8 cellular contexts compared by ENCODE assay signal in genomic region chr9:35675732-35676392, GRCh38. TPM values are rescaled to one million over a fixed set of nuclear protein-coding genes. Genes with fewer than 3 reads are reported as not detected.
DNase-seq lines count a peak whose midpoint lies in the region; ATAC-seq and TF ChIP-seq lines count a peak whose summit lies in the region.

No MANE protein-coding gene starts in this region.

- CTCF ChIA-PET in Caco-2 (lab: Charles Lee), result no interaction called here

- H3K9me3 Mint-ChIP-seq in activated naive CD8-positive, alpha-beta T cell (ENCODE audit: low read depth), result no peaks in the 10 kb centered on the region
- H3K9me3 Mint-ChIP-seq in Caco-2 (ENCODE audit: unreplicated experiment), result no peaks in the 10 kb centered on the region

- H3K4me3 ChIP-seq in HUES48 (ENCODE audit: low read depth, low read length), result peak overlapping the region; percentile 64
- peak overlapping the region; percentile 64 for H3K4me3 ChIP-seq in iPS-18c (ENCODE audit: insufficient read depth, low read depth, low read length)
- H3K4me3 ChIP-seq in skin epidermis, result peak overlapping the region; percentile 23 to 47 (median 31)
- no peak overlapping the region for H3K4me3 ChIP-seq in Caco-2 (ENCODE audit: low read depth, low read length)

- no peaks in the 10 kb centered on the region for H3K9me3 ChIP-seq in HUES48 (ENCODE audit: control insufficient read depth, insufficient read depth, low read length)
- peaks cover 2% of the 10 kb centered on the region for H3K9me3 ChIP-seq in iPS-18c (ENCODE audit: control insufficient read depth, insufficient read depth, low read length)
- H3K9me3 ChIP-seq in Caco-2, result no peaks in the 10 kb centered on the region

- BruUV-seq in Caco-2 (replicated peaks; lab: Mats Ljungman, UMichigan), result no TSS peak

- peak overlapping the region; percentile 85 for H3K4me3 Mint-ChIP-seq in activated naive CD8-positive, alpha-beta T cell
- no peak overlapping the region for H3K4me3 Mint-ChIP-seq in Caco-2 (ENCODE audit: unreplicated experiment)

- no peak for ATAC-seq in GM19395 (IDR thresholded peaks at IDR 0.05; ENCODE audit: unreplicated experiment)

- no peak overlapping the region for H3K27ac Mint-ChIP-seq in activated naive CD8-positive, alpha-beta T cell
- no peak overlapping the region for H3K27ac Mint-ChIP-seq in Caco-2 (ENCODE audit: unreplicated experiment)

- H3K36me3 ChIP-seq in HUES48 (ENCODE audit: control insufficient read depth, insufficient read depth, low read length), result no peaks in the 10 kb centered on the region
- H3K36me3 ChIP-seq in Caco-2 (ENCODE audit: control insufficient read depth, insufficient read depth, low read length), result no peaks in the 10 kb centered on the region

- no peaks in the 10 kb centered on the region for H3K27me3 Mint-ChIP-seq in activated naive CD8-positive, alpha-beta T cell
- no peaks in the 10 kb centered on the region for H3K27me3 Mint-ChIP-seq in Caco-2 (ENCODE audit: insufficient read depth, unreplicated experiment)

- DNase-seq in amniotic stem cell (lab: John Stamatoyannopoulos, UW) (no peak), Caco-2 (no peak)
- no peak for DNase-seq in central memory CD4-positive, alpha-beta T cell

- H3K36me3 Mint-ChIP-seq in activated naive CD8-positive, alpha-beta T cell, result no peaks in the 10 kb centered on the region
- no peaks in the 10 kb centered on the region for H3K36me3 Mint-ChIP-seq in Caco-2 (ENCODE audit: insufficient read depth, unreplicated experiment)

- POLR2A ChIA-PET in Caco-2 (lab: Charles Lee), result no interaction called here

- H3K4me1 ChIP-seq in HUES48 (ENCODE audit: control insufficient read depth, insufficient read depth, low read length) (peaks cover 4% of the 10 kb centered on the region), Caco-2 (no peaks in the 10 kb centered on the region)

- H3K9ac ChIP-seq in HUES48 (ENCODE audit: low read depth, low read length), result peak overlapping the region; percentile 82

- H3K27me3 ChIP-seq in HUES48 (ENCODE audit: control insufficient read depth, insufficient read depth, low read length) (peaks cover 4% of the 10 kb centered on the region), Caco-2 (replicated peaks; ENCODE audit: control insufficient read depth, insufficient read depth, low read length) (no peaks in the 10 kb centered on the region)

- intact Hi-C loops in Caco-2 (cut with micrococcal nuclease; ENCODE audit: unreplicated experiment), result no loop called here

- H3K4me1 Mint-ChIP-seq in activated naive CD8-positive, alpha-beta T cell (ENCODE audit: low read depth), result peaks cover 10% of the 10 kb centered on the region
- H3K4me1 Mint-ChIP-seq in Caco-2 (ENCODE audit: low read depth, unreplicated experiment), result no peaks in the 10 kb centered on the region

- no peak for TF ChIP-seq CTCF in Caco-2 (IDR thresholded peaks at IDR 0.05; ENCODE audit: insufficient read depth in 1 of 2, low read depth in 1 of 2, low read length in 1 of 2, severe bottlenecking in 1 of 2, unreplicated experiment in 1 of 2)

- H3K27ac ChIP-seq in HUES48 (ENCODE audit: low read depth, low read length) (no peak overlapping the region), skin epidermis (peak overlapping the region in 3 of 21 experiments; percentile 7 to 39 (median 29))

RNA-seq across cellular contexts. Expression of gene CA9, which starts 2.1 kb away (rescaled TPM):
- not detected in 2 replicates for total RNA-seq in Caco-2 (2022)

RNA-seq across cellular contexts. Expression of gene ARHGEF39, which starts 10.9 kb away (rescaled TPM):
- 31.4 and 32.8 TPM in 2 replicates for total RNA-seq in Caco-2 (2022)

RNA-seq across cellular contexts. Expression of gene TPM2, which starts 13.9 kb away (rescaled TPM):
- 21.8 and 26.5 TPM in 2 replicates for total RNA-seq in Caco-2 (2022)

RNA-seq across cellular contexts. Expression of gene CCDC107, which starts 17.8 kb away (rescaled TPM):
- total RNA-seq in Caco-2 (2022), result 11.8 and 12.1 TPM in 2 replicates

RNA-seq across cellular contexts. Expression of gene RMRP, which starts 18.0 kb away (rescaled TPM):
- total RNA-seq in Caco-2 (2022), result 10,161 and 10,726 TPM in 2 replicates
